In genomic region chr1:168245042-168245441, GRCh38 we compare ENCODE assay signal across 1 cellular context.
TF ChIP-seq lines count a peak whose summit lies in the region.

No MANE protein-coding gene starts in this region.

TF ChIP-seq in HepG2, 621 proteins besides CTCF, POLR2A, EP300 and RAD21:
- peak; percentile 57; the same call in 1 of the 2 replicates for TF ChIP-seq CEBPB (IDR thresholded peaks at IDR 0.05; ENCODE audit: borderline replicate concordance, low read depth, low read length)
- no peak for TF ChIP-seq ZNF609 (CRISPR knock-in tag; IDR thresholded peaks at IDR 0.05; ENCODE audit: borderline replicate concordance)
